1 cellular context compared by ENCODE assay signal in the genomic region with DNA sequence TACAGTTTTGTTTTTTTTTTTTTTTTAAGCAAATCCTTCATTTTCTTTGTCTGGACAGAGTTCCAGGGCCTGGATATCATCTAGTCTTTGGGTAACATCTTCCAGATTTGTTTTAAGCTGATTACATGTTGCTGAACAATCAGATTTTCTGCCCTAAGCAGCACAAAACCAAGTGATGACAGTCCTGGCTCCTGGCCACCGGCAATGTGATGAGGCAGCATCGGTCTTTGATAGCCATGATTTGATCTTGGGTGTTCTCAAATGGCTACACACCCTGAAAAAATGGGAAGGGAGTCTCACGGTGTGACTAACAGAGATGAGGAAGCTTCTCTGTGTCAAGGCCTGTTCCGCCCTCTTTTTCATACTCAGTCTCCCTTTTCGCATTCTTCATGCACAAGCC.
TF ChIP-seq lines count a peak whose summit lies in the region.

No MANE protein-coding gene starts in this region.

TF ChIP-seq in SK-N-SH, 30 proteins besides CTCF, POLR2A, EP300 and RAD21:
- TF ChIP-seq JUND (IDR thresholded peaks at IDR 0.05) (no peak), MEF2A (IDR thresholded peaks at IDR 0.05; ENCODE audit: borderline replicate concordance, low read depth) (no peak), FOXM1 (IDR thresholded peaks at IDR 0.05; ENCODE audit: low read depth) (no peak), EZH2phosphoT487 (IDR thresholded peaks at IDR 0.05; ENCODE audit: borderline replicate concordance, low read depth) (no peak), RFX5 (IDR thresholded peaks at IDR 0.05; ENCODE audit: low read length) (no peak), FOSL2 (IDR thresholded peaks at IDR 0.05; ENCODE audit: borderline replicate concordance, low read depth) (no peak), TAF1 (IDR thresholded peaks at IDR 0.05; ENCODE audit: borderline replicate concordance, low read depth, low read length) (no peak), FOXJ3 (CRISPR knock-in tag; IDR thresholded peaks at IDR 0.05) (no peak), NFIC (IDR thresholded peaks at IDR 0.05; ENCODE audit: borderline replicate concordance) (no peak), POLR2AphosphoS5 (IDR thresholded peaks at IDR 0.05; ENCODE audit: low read depth, low read length) (no peak), NRF1 (IDR thresholded peaks at IDR 0.05; ENCODE audit: low read depth, low read length) (no peak), GATA2 (CRISPR knock-in tag; IDR thresholded peaks at IDR 0.05) (peak; percentile 62; the same call in 1 of the 2 replicates), TCF12 (IDR thresholded peaks at IDR 0.05) (peak; percentile 63)
- TF ChIP-seq, protein P1, sequence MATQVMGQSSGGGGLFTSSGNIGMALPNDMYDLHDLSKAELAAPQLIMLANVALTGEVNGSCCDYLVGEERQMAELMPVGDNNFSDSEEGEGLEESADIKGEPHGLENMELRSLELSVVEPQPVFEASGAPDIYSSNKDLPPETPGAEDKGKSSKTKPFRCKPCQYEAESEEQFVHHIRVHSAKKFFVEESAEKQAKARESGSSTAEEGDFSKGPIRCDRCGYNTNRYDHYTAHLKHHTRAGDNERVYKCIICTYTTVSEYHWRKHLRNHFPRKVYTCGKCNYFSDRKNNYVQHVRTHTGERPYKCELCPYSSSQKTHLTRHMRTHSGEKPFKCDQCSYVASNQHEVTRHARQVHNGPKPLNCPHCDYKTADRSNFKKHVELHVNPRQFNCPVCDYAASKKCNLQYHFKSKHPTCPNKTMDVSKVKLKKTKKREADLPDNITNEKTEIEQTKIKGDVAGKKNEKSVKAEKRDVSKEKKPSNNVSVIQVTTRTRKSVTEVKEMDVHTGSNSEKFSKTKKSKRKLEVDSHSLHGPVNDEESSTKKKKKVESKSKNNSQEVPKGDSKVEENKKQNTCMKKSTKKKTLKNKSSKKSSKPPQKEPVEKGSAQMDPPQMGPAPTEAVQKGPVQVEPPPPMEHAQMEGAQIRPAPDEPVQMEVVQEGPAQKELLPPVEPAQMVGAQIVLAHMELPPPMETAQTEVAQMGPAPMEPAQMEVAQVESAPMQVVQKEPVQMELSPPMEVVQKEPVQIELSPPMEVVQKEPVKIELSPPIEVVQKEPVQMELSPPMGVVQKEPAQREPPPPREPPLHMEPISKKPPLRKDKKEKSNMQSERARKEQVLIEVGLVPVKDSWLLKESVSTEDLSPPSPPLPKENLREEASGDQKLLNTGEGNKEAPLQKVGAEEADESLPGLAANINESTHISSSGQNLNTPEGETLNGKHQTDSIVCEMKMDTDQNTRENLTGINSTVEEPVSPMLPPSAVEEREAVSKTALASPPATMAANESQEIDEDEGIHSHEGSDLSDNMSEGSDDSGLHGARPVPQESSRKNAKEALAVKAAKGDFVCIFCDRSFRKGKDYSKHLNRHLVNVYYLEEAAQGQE (IDR thresholded peaks at IDR 0.05; ENCODE audit: low read depth, low read length), result no peak
- TF ChIP-seq, protein P2, sequence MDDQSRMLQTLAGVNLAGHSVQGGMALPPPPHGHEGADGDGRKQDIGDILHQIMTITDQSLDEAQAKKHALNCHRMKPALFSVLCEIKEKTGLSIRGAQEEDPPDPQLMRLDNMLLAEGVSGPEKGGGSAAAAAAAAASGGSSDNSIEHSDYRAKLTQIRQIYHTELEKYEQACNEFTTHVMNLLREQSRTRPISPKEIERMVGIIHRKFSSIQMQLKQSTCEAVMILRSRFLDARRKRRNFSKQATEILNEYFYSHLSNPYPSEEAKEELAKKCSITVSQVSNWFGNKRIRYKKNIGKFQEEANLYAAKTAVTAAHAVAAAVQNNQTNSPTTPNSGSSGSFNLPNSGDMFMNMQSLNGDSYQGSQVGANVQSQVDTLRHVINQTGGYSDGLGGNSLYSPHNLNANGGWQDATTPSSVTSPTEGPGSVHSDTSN (IDR thresholded peaks at IDR 0.05), result 0 out of 2 replicates have a peak, but pooled peaks have one; percentile 31
- TF ChIP-seq, protein P3, sequence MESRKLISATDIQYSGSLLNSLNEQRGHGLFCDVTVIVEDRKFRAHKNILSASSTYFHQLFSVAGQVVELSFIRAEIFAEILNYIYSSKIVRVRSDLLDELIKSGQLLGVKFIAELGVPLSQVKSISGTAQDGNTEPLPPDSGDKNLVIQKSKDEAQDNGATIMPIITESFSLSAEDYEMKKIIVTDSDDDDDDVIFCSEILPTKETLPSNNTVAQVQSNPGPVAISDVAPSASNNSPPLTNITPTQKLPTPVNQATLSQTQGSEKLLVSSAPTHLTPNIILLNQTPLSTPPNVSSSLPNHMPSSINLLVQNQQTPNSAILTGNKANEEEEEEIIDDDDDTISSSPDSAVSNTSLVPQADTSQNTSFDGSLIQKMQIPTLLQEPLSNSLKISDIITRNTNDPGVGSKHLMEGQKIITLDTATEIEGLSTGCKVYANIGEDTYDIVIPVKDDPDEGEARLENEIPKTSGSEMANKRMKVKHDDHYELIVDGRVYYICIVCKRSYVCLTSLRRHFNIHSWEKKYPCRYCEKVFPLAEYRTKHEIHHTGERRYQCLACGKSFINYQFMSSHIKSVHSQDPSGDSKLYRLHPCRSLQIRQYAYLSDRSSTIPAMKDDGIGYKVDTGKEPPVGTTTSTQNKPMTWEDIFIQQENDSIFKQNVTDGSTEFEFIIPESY (IDR thresholded peaks at IDR 0.05; ENCODE audit: borderline replicate concordance, low read depth), result no peak
